Comparison of ENCODE assay signal across 10 cellular contexts in genomic region chr10:110355181-110355831, GRCh38. TPM values are rescaled to one million over a fixed set of nuclear protein-coding genes. Genes with fewer than 3 reads are reported as not detected.
DNase-seq lines count a peak whose midpoint lies in the region; ATAC-seq and TF ChIP-seq lines count a peak whose summit lies in the region.
"Had no signal": no experiment of that assay in that cellular context is flagged by ENCODE, and none has a peak within 500 bp of the region (broad histone marks: within the 10 kb centered on the region; RNA-seq: fewer than 3 reads in every experiment).

No MANE protein-coding gene starts in this region.

- no peaks in the 10 kb centered on the region for H3K9me3 ChIP-seq in gastrocnemius medialis
- no peaks in the 10 kb centered on the region for H3K9me3 ChIP-seq in uterus
- H3K9me3 ChIP-seq: testis had no signal

- no peak for DNase-seq in foreskin keratinocyte
- no peak for DNase-seq in gastrocnemius medialis
- DNase-seq in DMS153 (lab: John Stamatoyannopoulos, UW): no peak
- no peak for DNase-seq in uterus
- DNase-seq in omental fat pad (ENCODE audit: low spot score): no peak
- DNase-seq: foreskin fibroblast, testis had no signal

- H4K20me1 ChIP-seq in KMS-11 (ENCODE audit: insufficient read depth): no peaks in the 10 kb centered on the region

- H3K27me3 ChIP-seq in KMS-11 (ENCODE audit: insufficient read depth, low read depth): no peaks in the 10 kb centered on the region
- no peaks in the 10 kb centered on the region for H3K27me3 ChIP-seq in foreskin keratinocyte
- peaks cover 0 to 6% (median 0%) of the 10 kb centered on the region in 3 donors for H3K27me3 ChIP-seq in gastrocnemius medialis
- no peaks in the 10 kb centered on the region for H3K27me3 ChIP-seq in uterus
- H3K27me3 ChIP-seq: testis had no signal

- no peak overlapping the region for H2AFZ ChIP-seq in KMS-11 (ENCODE audit: low read depth)

- H3K79me2 ChIP-seq in KMS-11 (ENCODE audit: insufficient read depth, low read depth): no peaks in the 10 kb centered on the region

- peak overlapping the region; percentile 84 for H3K27ac ChIP-seq in KMS-11
- peak overlapping the region; percentile 99 for H3K27ac ChIP-seq in foreskin keratinocyte
- H3K27ac ChIP-seq in gastrocnemius medialis: no peak overlapping the region
- no peak overlapping the region for H3K27ac ChIP-seq in uterus
- H3K27ac ChIP-seq: testis had no signal

- in situ Hi-C loops in gastrocnemius medialis (cut with MboI; ENCODE audit: low sequenced_read_pairs in 4 of 4): no loop called here

- no peak overlapping the region; the same call in 1 of the 2 replicates for H3K9ac ChIP-seq in KMS-11

- peak; percentile 27 for ATAC-seq in GM18508 (IDR thresholded peaks at IDR 0.05; ENCODE audit: insufficient read depth, unreplicated experiment)
- peak; percentile 35 for ATAC-seq in GM21526 (IDR thresholded peaks at IDR 0.05; ENCODE audit: low FRiP score, unreplicated experiment)
- no peak for ATAC-seq in foreskin keratinocyte
- no peak for ATAC-seq in gastrocnemius medialis
- ATAC-seq in omental fat pad (ENCODE audit: low FRiP score): no peak

- intact Hi-C loops in gastrocnemius medialis (cut with DNase I; ENCODE audit: low total_unique reads) (loop anchor here (10.0 kb wide), 1 partner anchor 99 kb away; no protein-coding TSS in a partner anchor), uterus (cut with DNase I; ENCODE audit: low total_unique reads) (no loop called here)

- H3K4me1 ChIP-seq in KMS-11 (ENCODE audit: low read depth, poor library complexity, severe bottlenecking): peaks cover 78% of the 10 kb centered on the region
- H3K4me1 ChIP-seq in foreskin keratinocyte: peaks cover 37% of the 10 kb centered on the region
- H3K4me1 ChIP-seq in gastrocnemius medialis: no peaks in the 10 kb centered on the region
- H3K4me1 ChIP-seq in uterus: no peaks in the 10 kb centered on the region
- H3K4me1 ChIP-seq: testis had no signal

- H3K36me3 ChIP-seq in KMS-11 (ENCODE audit: insufficient read depth) (no peaks in the 10 kb centered on the region), gastrocnemius medialis (no peaks in the 10 kb centered on the region), uterus (no peaks in the 10 kb centered on the region)

- peak overlapping the region; percentile 99 for H3K4me2 ChIP-seq in KMS-11

- H3K4me3 ChIP-seq in KMS-11 (IDR thresholded peaks at IDR 0.05; ENCODE audit: insufficient read depth, low read depth, low read length): no peak overlapping the region
- H3K4me3 ChIP-seq in gastrocnemius medialis: no peak overlapping the region
- H3K4me3 ChIP-seq in uterus: no peak overlapping the region
- H3K4me3 ChIP-seq: testis had no signal

- no peak for TF ChIP-seq POLR2A in gastrocnemius medialis (IDR thresholded peaks at IDR 0.05)
- no peak for TF ChIP-seq POLR2A in uterus (IDR thresholded peaks at IDR 0.05)

- no peak for TF ChIP-seq CTCF in KMS-11 (conservative IDR thresholded peaks at IDR 0.05; ENCODE audit: low read depth, low read length)
- no peak for TF ChIP-seq CTCF in foreskin keratinocyte (conservative IDR thresholded peaks at IDR 0.05)
- no peak for TF ChIP-seq CTCF in gastrocnemius medialis (IDR thresholded peaks at IDR 0.05 in 4 of 5, conservative IDR thresholded peaks at IDR 0.05 in 1 of 5)
- no peak for TF ChIP-seq CTCF in uterus (IDR thresholded peaks at IDR 0.05)
- TF ChIP-seq CTCF in omental fat pad (IDR thresholded peaks at IDR 0.05): no peak

RNA-seq across cellular contexts. Expression of gene SMNDC1, which starts 50.6 kb away (rescaled TPM):
- 15.3 and 17.5 TPM in 2 replicates for total RNA-seq in foreskin keratinocyte
- 14.3 and 18.1 TPM in 2 replicates for polyA plus RNA-seq in foreskin keratinocyte
- 10 to 100 TPM in 2 of 4 donors, 1 to 10 TPM in 2; 7.3 to 23.9 (median 10.0) TPM for total RNA-seq in gastrocnemius medialis
- 10 to 100 TPM; 14.6 to 41.2 (median 18.3) TPM for total RNA-seq in uterus
- total RNA-seq in omental fat pad: 10 to 100 TPM in 2 of 4 donors, 1 to 10 TPM in 2; 8.1 to 20.4 (median 14.1) TPM

Comparison
In these comparisons a context has a peak if more than half of its experiments do, and no peak if none do; other contexts are left out.
1. ATAC-seq: peak in GM18508 (single experiment) and GM21526 (single experiment); none in foreskin keratinocyte (single experiment), gastrocnemius medialis (0 of 2) and omental fat pad (single experiment).
2. H3K27ac ChIP-seq: peak in KMS-11 (single experiment) and foreskin keratinocyte (single experiment); none in gastrocnemius medialis (0 of 4) and uterus (0 of 2).